Comparison of ENCODE assay signal across 8 cellular contexts in genomic region chr6:6008648-6009421, GRCh38. TPM values are rescaled to one million over a fixed set of nuclear protein-coding genes. Genes with fewer than 3 reads are reported as not detected.
DNase-seq lines count a peak whose midpoint lies in the region; ATAC-seq and TF ChIP-seq lines count a peak whose summit lies in the region.

No MANE protein-coding gene starts in this region.

- CTCF ChIA-PET in RWPE1 (lab: Yijun Ruan, JAX): interaction anchor here (1.2 kb wide), 1 partner anchor 31 kb away, joined by 3 read pairs; no protein-coding TSS in a partner anchor

- no peak for TF ChIP-seq EP300 in Ishikawa (IDR thresholded peaks at IDR 0.05; ENCODE audit: borderline replicate concordance)

- H3K4me1 Mint-ChIP-seq in brain: peaks cover 46% of the 10 kb centered on the region

- POLR2A ChIA-PET in RWPE1 (lab: Yijun Ruan, JAX; ENCODE audit: low non-redundant PET): interaction anchor here (1.0 kb wide), 1 partner anchor 538 kb away, joined by 4 read pairs; no protein-coding TSS in a partner anchor

- H3K27me3 Mint-ChIP-seq in brain: peaks cover 98% of the 10 kb centered on the region

- no peak overlapping the region for H3K27ac ChIP-seq in RWPE1

- peaks cover 0 to 3% (median 0%) of the 10 kb centered on the region in 5 experiments for H3K9me3 Mint-ChIP-seq in brain

- TF ChIP-seq RAD21 in Ishikawa (IDR thresholded peaks at IDR 0.05; ENCODE audit: low read depth): no peak

- peak; percentile 70 for ATAC-seq in GM21529 (IDR thresholded peaks at IDR 0.05; ENCODE audit: unreplicated experiment)
- no peak for ATAC-seq in HG03469 (IDR thresholded peaks at IDR 0.05; ENCODE audit: unreplicated experiment)

- H3K27ac Mint-ChIP-seq in brain: peak overlapping the region; percentile 85 to 100 (median 96)

- H3K36me3 Mint-ChIP-seq in brain: no peaks in the 10 kb centered on the region

- DNase-seq in EH (ENCODE audit: low read depth) (peak; percentile 65), RWPE1 (ENCODE audit: low spot score) (peak; percentile 87), islet precursor cell (peak; percentile 92)
- DNase-seq in stimulated activated CD4-positive, alpha-beta T cell treated with anti-CD3 and anti-CD28 coated beads, Interleukin-12 subunit alpha, Interleukin-12 subunit beta, amount 100 ng/mL, for 48 hours (ENCODE audit: low read depth in 2 of 3, low spot score in 1 of 3): peak in 2 of 3 donors; percentile 40 to 54

- no peak for TF ChIP-seq CTCF in RWPE1 (conservative IDR thresholded peaks at IDR 0.05; ENCODE audit: low read depth)
- TF ChIP-seq CTCF in brain (conservative IDR thresholded peaks at IDR 0.05): no peak

- peak overlapping the region; percentile 88 to 97 (median 91) for H3K4me3 Mint-ChIP-seq in brain

TF ChIP-seq in Ishikawa, 13 proteins besides CTCF, POLR2A, EP300 and RAD21:
- no peak for TF ChIP-seq TEAD4 (IDR thresholded peaks at IDR 0.05)
- TF ChIP-seq EGR1 (IDR thresholded peaks at IDR 0.05): peak; percentile 82
- peak; percentile 57; the same call in 1 of the 2 replicates for TF ChIP-seq MAX (IDR thresholded peaks at IDR 0.05)

RNA-seq across cellular contexts. Expression of gene NRN1, which starts 2.1 kb away (rescaled TPM):
- 44.2 TPM for polyA plus RNA-seq in brain (ENCODE audit: insufficient read depth, low read depth, low replicate concordance)
